In the genomic region with DNA sequence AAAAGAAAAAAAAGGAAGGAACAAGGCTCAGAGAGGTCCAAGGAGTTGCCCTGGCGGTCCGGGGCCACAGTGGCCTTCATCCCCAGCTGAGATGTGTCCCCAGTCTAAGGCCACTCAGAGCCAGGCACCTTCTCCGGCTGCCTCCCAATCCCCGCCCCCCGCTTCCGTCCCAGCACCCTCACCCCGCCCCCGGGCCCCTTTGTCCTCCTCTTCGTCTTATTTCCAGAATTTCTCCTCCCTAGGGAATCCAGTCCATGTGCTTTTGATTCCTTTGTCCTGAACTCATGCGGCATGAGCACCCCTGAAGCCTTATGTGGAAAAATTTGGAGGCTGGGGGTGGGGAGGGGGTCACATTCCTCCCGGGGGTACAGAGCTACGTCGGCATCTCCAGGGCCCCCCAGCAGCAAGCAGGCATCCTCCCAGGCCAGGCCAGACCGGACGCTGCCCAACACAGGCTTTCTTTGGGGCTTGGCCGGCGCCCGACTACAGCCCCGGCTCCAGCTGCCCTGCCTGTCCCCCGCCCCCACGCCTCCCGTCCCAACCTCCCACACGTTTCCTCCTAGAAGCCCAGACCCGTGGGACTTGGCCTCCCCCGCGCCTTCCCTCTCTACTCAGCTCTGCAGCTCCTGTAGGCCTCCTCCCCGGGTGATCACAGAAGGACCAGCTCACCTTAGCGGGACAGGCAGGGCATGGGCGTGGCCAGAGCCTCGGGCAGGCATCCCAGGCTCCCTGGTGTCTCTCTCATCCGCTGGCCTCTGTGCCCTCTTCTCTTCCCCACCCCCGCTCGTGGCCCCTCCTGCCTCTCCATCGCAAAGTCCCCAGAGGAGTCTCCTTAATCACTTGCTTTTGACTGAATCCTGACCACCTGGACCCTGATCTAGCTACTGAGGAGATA, we compare ENCODE assay signal across 8 cellular contexts. TPM values are rescaled to one million over a fixed set of nuclear protein-coding genes. Genes with fewer than 3 reads are reported as not detected.
DNase-seq lines count a peak whose midpoint lies in the region; ATAC-seq and TF ChIP-seq lines count a peak whose summit lies in the region.

No MANE protein-coding gene starts in this region.

- H3K9me3 ChIP-seq in cardiac muscle cell (ENCODE audit: low read depth) = no peaks in the 10 kb centered on the region

- no peaks in the 10 kb centered on the region for H3K27me3 ChIP-seq in cardiac muscle cell

- no peak for ATAC-seq in GM19328 (IDR thresholded peaks at IDR 0.05; ENCODE audit: unreplicated experiment)

- H3K4me3 ChIP-seq in cardiac muscle cell = no peak overlapping the region

- H3K4me1 ChIP-seq in cardiac muscle cell (ENCODE audit: low read depth) = no peaks in the 10 kb centered on the region

- no peaks in the 10 kb centered on the region for H3K36me3 ChIP-seq in cardiac muscle cell

- DNase-seq in GM10266 (ENCODE audit: extremely low spot score) = peak; percentile 30
- DNase-seq in NCI-H524 (lab: John Stamatoyannopoulos, UW) = peak; percentile 91 to 93
- DNase-seq in activated T-helper 9 cell treated with anti-CD3 and anti-CD28 coated beads, Interleukin-2, amount 50 U/mL, for 16 hours (ENCODE audit: low read depth) = peak; percentile 39
- DNase-seq in cardiac muscle cell (ENCODE audit: low read depth in 1 of 2, low spot score in 1 of 2) = peak; percentile 52 to 96
- DNase-seq in posterior cingulate gyrus = peak in 6 of 10 donors; percentile 28 to 93 (median 58)
- no peak for DNase-seq in NK-92 treated with Interleukin-12 subunit alpha and Interleukin-12 subunit beta, amount 100 ng/mL, for 24 hours (lab: John Stamatoyannopoulos, UW)
- no peak for DNase-seq in NCI-H1105 treated with DMSO at 0.1 percent for 48 hours (lab: John Stamatoyannopoulos, UW)

- peak overlapping the region; percentile 2 for H3K27ac ChIP-seq in cardiac muscle cell

- intact Hi-C loops in posterior cingulate gyrus (cut with DNase I) = no loop called here

- TF ChIP-seq CTCF in GM10266 (IDR thresholded peaks at IDR 0.05; ENCODE audit: control insufficient read depth, insufficient read depth, low read depth, missing control alignments) (no peak), cardiac muscle cell (IDR thresholded peaks at IDR 0.05; ENCODE audit: low read depth, low read length) (no peak)

RNA-seq across cellular contexts. Expression of a gene that starts 17.8 kb away (rescaled TPM):
- 2.2 and 7.1 TPM in 2 replicates for total RNA-seq in cardiac muscle cell
- 4.6 and 5.0 TPM in 2 replicates for polyA plus RNA-seq in cardiac muscle cell

RNA-seq across cellular contexts. Expression of a gene that starts 55.7 kb away (rescaled TPM):
- total RNA-seq in cardiac muscle cell = 49.9 and 73.3 TPM in 2 replicates
- polyA plus RNA-seq in cardiac muscle cell = 77.0 and 87.7 TPM in 2 replicates

Comparison
In these comparisons a context has a peak if more than half of its experiments do, and no peak if none do; other contexts are left out.
1. DNase-seq: peak in GM10266 (single experiment), NCI-H524 (2 of 2), activated T-helper 9 cell treated with anti-CD3 and anti-CD28 coated beads, Interleukin-2, amount 50 U/mL, for 16 hours (single experiment), cardiac muscle cell (2 of 2) and posterior cingulate gyrus (6 of 10); none in NK-92 treated with Interleukin-12 subunit alpha and Interleukin-12 subunit beta, amount 100 ng/mL, for 24 hours (single experiment) and NCI-H1105 treated with DMSO at 0.1 percent for 48 hours (single experiment).